ENCODE assay signal across 8 cellular contexts in the genomic region with DNA sequence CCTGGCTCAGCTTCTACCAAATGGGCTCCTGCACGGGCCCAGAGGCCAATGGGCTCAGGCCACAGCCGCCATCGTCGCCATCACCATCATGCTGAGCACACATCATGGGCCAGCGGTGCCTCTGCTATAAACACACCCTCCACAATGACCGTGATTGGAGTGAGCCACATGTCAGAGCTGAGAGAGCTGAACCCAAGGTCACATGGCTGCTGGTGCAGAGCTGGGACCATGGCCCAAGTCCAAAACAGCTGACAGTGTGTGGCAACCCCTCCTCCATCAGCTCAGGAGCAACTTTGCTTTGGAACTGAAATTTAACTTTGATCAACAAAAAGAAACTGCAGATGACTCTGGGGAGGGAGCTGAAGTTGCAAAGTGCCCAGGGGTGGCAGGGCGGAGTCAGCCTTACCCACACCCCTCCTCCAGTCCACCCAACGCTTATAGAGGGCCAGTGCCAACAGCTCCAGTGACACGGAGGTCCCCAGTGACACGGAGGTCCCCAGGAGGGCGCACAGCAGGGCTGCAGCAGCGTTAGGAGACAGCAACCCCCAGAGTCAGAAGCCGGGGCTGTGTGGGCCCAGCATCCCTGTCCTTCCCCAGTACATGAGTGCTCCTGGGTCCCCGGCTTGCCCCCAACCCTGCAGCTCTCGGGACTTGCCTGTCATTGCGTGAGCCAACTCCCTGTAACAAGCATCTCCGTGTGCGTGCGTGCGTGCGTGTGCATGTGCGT.
DNase-seq lines count a peak whose midpoint lies in the region; ATAC-seq lines count a peak whose summit lies in the region.

No MANE protein-coding gene starts in this region.

- ATAC-seq in activated T-helper 17 cell treated with anti-CD3 and anti-CD28 coated beads, Interleukin-2, amount 50 U/mL, for 72 hours (replicated peaks), result peak; percentile 2
- ATAC-seq in left lobe of liver (peak; percentile 68), GM18519 (IDR thresholded peaks at IDR 0.05; ENCODE audit: low FRiP score, unreplicated experiment) (no peak)

- peaks cover 23% of the 10 kb centered on the region for H3K4me1 Mint-ChIP-seq in activated T-helper 17 cell treated with anti-CD3 and anti-CD28 coated beads, Interleukin-2, amount 50 U/mL, for 72 hours

- H3K27ac Mint-ChIP-seq in activated T-helper 17 cell treated with anti-CD3 and anti-CD28 coated beads, Interleukin-2, amount 50 U/mL, for 72 hours, result no peak overlapping the region

- peaks cover 17% of the 10 kb centered on the region for H3K36me3 Mint-ChIP-seq in activated T-helper 17 cell treated with anti-CD3 and anti-CD28 coated beads, Interleukin-2, amount 50 U/mL, for 72 hours (ENCODE audit: low read depth)

- peak overlapping the region; percentile 54 for H3K27ac ChIP-seq in temporal lobe (ENCODE audit: low read depth, low read length)

- H3K27me3 Mint-ChIP-seq in activated T-helper 17 cell treated with anti-CD3 and anti-CD28 coated beads, Interleukin-2, amount 50 U/mL, for 72 hours, result no peaks in the 10 kb centered on the region

- no peaks in the 10 kb centered on the region for H3K9me3 Mint-ChIP-seq in activated T-helper 17 cell treated with anti-CD3 and anti-CD28 coated beads, Interleukin-2, amount 50 U/mL, for 72 hours

- DNase-seq in activated CD4-positive, alpha-beta T cell treated with anti-CD3 and anti-CD28 coated beads for 48 hours, result peak; percentile 9
- no peak for DNase-seq in activated CD4-positive, alpha-beta T cell treated with anti-CD3 and anti-CD28 coated beads for 4 hours
- DNase-seq in left lobe of liver (ENCODE audit: low spot score) (peak; percentile 95), NCI-H2029 treated with DMSO at 0.1 percent for 48 hours (lab: John Stamatoyannopoulos, UW) (no peak)
- no peak for DNase-seq in activated CD4-positive, CD25-positive, alpha-beta regulatory T cell treated with anti-CD3 and anti-CD28 coated beads, Interleukin-2, amount 50 U/mL, for 72 hours

- peak overlapping the region; percentile 76 for H3K4me3 Mint-ChIP-seq in activated T-helper 17 cell treated with anti-CD3 and anti-CD28 coated beads, Interleukin-2, amount 50 U/mL, for 72 hours

Comparison
In these comparisons a context has a peak if more than half of its experiments do, and no peak if none do; other contexts are left out.
1. DNase-seq: peak in activated CD4-positive, alpha-beta T cell treated with anti-CD3 and anti-CD28 coated beads for 48 hours (single experiment) and left lobe of liver (single experiment); none in activated CD4-positive, alpha-beta T cell treated with anti-CD3 and anti-CD28 coated beads for 4 hours (0 of 2), NCI-H2029 treated with DMSO at 0.1 percent for 48 hours (single experiment) and activated CD4-positive, CD25-positive, alpha-beta regulatory T cell treated with anti-CD3 and anti-CD28 coated beads, Interleukin-2, amount 50 U/mL, for 72 hours (single experiment).